Comparison of ENCODE assay signal across 15 cellular contexts in the genomic region with DNA sequence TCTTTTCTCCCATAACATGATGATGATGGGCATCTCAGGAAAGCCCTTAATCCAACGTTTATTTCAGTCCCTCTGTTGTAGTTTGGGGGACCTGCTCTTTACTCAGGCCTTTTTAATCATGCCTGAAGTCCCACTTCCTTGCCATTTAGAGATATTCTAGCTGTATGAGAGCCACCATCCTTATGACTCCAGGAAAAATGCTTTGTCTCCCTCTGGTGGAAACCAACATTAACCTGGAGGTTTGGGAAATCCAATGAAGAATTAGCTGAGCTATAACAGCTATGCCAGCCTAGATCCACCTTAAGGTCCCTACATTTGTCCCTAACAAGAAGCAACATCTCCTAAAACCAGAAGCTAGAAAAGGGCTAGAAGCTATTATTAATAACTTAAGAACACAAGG.
DNase-seq lines count a peak whose midpoint lies in the region; ATAC-seq and TF ChIP-seq lines count a peak whose summit lies in the region.
"Had no signal": no experiment of that assay in that cellular context is flagged by ENCODE, and none has a peak within 500 bp of the region (broad histone marks: within the 10 kb centered on the region; RNA-seq: fewer than 3 reads in every experiment).

No MANE protein-coding gene starts in this region.

- H3K27me3 Mint-ChIP-seq in CD8-positive, alpha-beta memory T cell, result no peaks in the 10 kb centered on the region
- H3K27me3 Mint-ChIP-seq: activated B cell treated with CpG ODN at 0.5 μM for 24 hours; naive thymus-derived CD8-positive, alpha-beta T cell had no signal

- H3K4me1 ChIP-seq in PC-9 (replicated peaks; ENCODE audit: insufficient read depth), result no peaks in the 10 kb centered on the region
- no peaks in the 10 kb centered on the region for H3K4me1 ChIP-seq in testis
- H3K4me1 ChIP-seq in CD8-positive, alpha-beta memory T cell (ENCODE audit: insufficient read depth, low read length), result no peaks in the 10 kb centered on the region

- H3K36me3 Mint-ChIP-seq in CD8-positive, alpha-beta memory T cell, result peaks cover 0 to 1% (median 0%) of the 10 kb centered on the region in 3 donors

- intact Hi-C loops in PC-9 (cut with micrococcal nuclease; ENCODE audit: unreplicated experiment), result no loop called here
- intact Hi-C loops in testis (cut with DNase I; ENCODE audit: low total_unique reads), result no loop called here

- no peak for ATAC-seq in HG03139 (IDR thresholded peaks at IDR 0.05; ENCODE audit: unreplicated experiment)
- ATAC-seq: naive thymus-derived CD8-positive, alpha-beta T cell had no signal

- H3K36me3 ChIP-seq in PC-9 (ENCODE audit: low read depth), result no peaks in the 10 kb centered on the region
- H3K36me3 ChIP-seq in testis (ENCODE audit: low read depth, missing control alignments), result no peaks in the 10 kb centered on the region
- H3K36me3 ChIP-seq in CD8-positive, alpha-beta memory T cell (ENCODE audit: insufficient read depth, low read length), result no peaks in the 10 kb centered on the region

- H3K27ac Mint-ChIP-seq in CD8-positive, alpha-beta memory T cell, result no peak overlapping the region
- H3K27ac Mint-ChIP-seq: activated B cell treated with CpG ODN at 0.5 μM for 24 hours; naive thymus-derived CD8-positive, alpha-beta T cell had no signal

- CTCF ChIA-PET in PC-9 (lab: Charles Lee), result no interaction called here
- CTCF ChIA-PET in CD8-positive, alpha-beta memory T cell (lab: Charles Lee), result no interaction called here

- H3K9me3 Mint-ChIP-seq in CD8-positive, alpha-beta memory T cell, result peaks cover 24 to 47% (median 24%) of the 10 kb centered on the region in 5 donors

- no peak overlapping the region for H3K27ac ChIP-seq in PC-9
- no peak overlapping the region for H3K27ac ChIP-seq in testis
- H3K27ac ChIP-seq in CD8-positive, alpha-beta memory T cell (ENCODE audit: low read depth, low read length), result no peak overlapping the region

- no peaks in the 10 kb centered on the region for H3F3A ChIP-seq in PC-9 (ENCODE audit: insufficient read depth, low read depth)

- H3K9me2 ChIP-seq in PC-9 (ENCODE audit: insufficient read depth), result no peaks in the 10 kb centered on the region

- H4K20me1 ChIP-seq in PC-9 (ENCODE audit: insufficient read depth), result no peaks in the 10 kb centered on the region

- H3K4me3 Mint-ChIP-seq in CD8-positive, alpha-beta memory T cell, result no peak overlapping the region
- H3K4me3 Mint-ChIP-seq: activated B cell treated with CpG ODN at 0.5 μM for 24 hours; naive thymus-derived CD8-positive, alpha-beta T cell had no signal

- H3K79me2 ChIP-seq in PC-9 (ENCODE audit: low read depth), result no peaks in the 10 kb centered on the region

- H3K4me2 ChIP-seq in PC-9, result no peak overlapping the region

- BruUV-seq in PC-9 (replicated peaks; lab: Mats Ljungman, UMichigan), result no TSS peak

- DNase-seq in NCI-H2171 treated with DMSO at 0.1 percent for 48 hours (lab: John Stamatoyannopoulos, UW) (peak; percentile 14), NCI-H2171 (lab: John Stamatoyannopoulos, UW) (no peak), PC-9 (no peak), fibroblast of mammary gland (ENCODE audit: low read depth) (peak; percentile 23), testis (peak; percentile 15)
- no peak for DNase-seq in CD8-positive, alpha-beta memory T cell
- DNase-seq in stimulated activated CD4-positive, alpha-beta T cell treated with anti-CD3 and anti-CD28 coated beads, Interleukin-2, amount 100 ng/mL, for 24 hours, result no peak
- DNase-seq: activated B cell treated with CpG ODN at 0.5 μM for 24 hours; activated effector memory CD4-positive, alpha-beta T cell treated with Interleukin-2 at 50 U/mL for 16 hours; anterior cingulate cortex; naive thymus-derived CD8-positive, alpha-beta T cell; NCI-H1048; NCI-H226; OCI-M1 had no signal

- no peak for TF ChIP-seq POLR2A in testis (IDR thresholded peaks at IDR 0.05)

- 40 to 52% methylated on average over 1 of the region's 1 CpG for WGBS in testis, 2 donors

- H3K9me3 ChIP-seq in PC-9 (ENCODE audit: insufficient read depth, low read depth) (peaks cover 3% of the 10 kb centered on the region), testis (no peaks in the 10 kb centered on the region)
- H3K9me3 ChIP-seq in CD8-positive, alpha-beta memory T cell (ENCODE audit: low read length), result peaks cover 9% of the 10 kb centered on the region

- no peak overlapping the region for H2AFZ ChIP-seq in PC-9

- no peak overlapping the region for H3K4me3 ChIP-seq in PC-9
- H3K4me3 ChIP-seq in fibroblast of mammary gland (ENCODE audit: control insufficient read depth, low read depth, low read length), result no peak overlapping the region
- H3K4me3 ChIP-seq in testis, result no peak overlapping the region
- no peak overlapping the region for H3K4me3 ChIP-seq in CD8-positive, alpha-beta memory T cell (ENCODE audit: low read length)

- TF ChIP-seq CTCF in PC-9 (conservative IDR thresholded peaks at IDR 0.05) (0 out of 2 replicates have a peak, but pooled peaks have one; percentile 25), fibroblast of mammary gland (conservative IDR thresholded peaks at IDR 0.05; ENCODE audit: control insufficient read depth, insufficient read depth, low read depth, low read length) (peak; percentile 15), testis (IDR thresholded peaks at IDR 0.05) (peak in 2 of 3 experiments; percentile 18 to 28)

- POLR2A ChIA-PET in PC-9 (lab: Charles Lee; ENCODE audit: unreplicated experiment), result no interaction called here
- POLR2A ChIA-PET in CD8-positive, alpha-beta memory T cell (lab: Charles Lee), result no interaction called here

- no peaks in the 10 kb centered on the region for H3K4me1 Mint-ChIP-seq in CD8-positive, alpha-beta memory T cell
- H3K4me1 Mint-ChIP-seq: activated B cell treated with CpG ODN at 0.5 μM for 24 hours; naive thymus-derived CD8-positive, alpha-beta T cell had no signal

- no peaks in the 10 kb centered on the region for H3K27me3 ChIP-seq in PC-9 (ENCODE audit: insufficient read depth, low read depth)
- H3K27me3 ChIP-seq in testis, result no peaks in the 10 kb centered on the region
- H3K27me3 ChIP-seq in CD8-positive, alpha-beta memory T cell (ENCODE audit: insufficient read depth, low read length, poor library complexity, severe bottlenecking), result no peaks in the 10 kb centered on the region

Comparison
In these comparisons a context has a peak if more than half of its experiments do, and no peak if none do; other contexts are left out.
1. DNase-seq: peak in NCI-H2171 treated with DMSO at 0.1 percent for 48 hours (single experiment), fibroblast of mammary gland (single experiment) and testis (single experiment); none in NCI-H2171 (single experiment), PC-9 (0 of 2), CD8-positive, alpha-beta memory T cell (0 of 5) and stimulated activated CD4-positive, alpha-beta T cell treated with anti-CD3 and anti-CD28 coated beads, Interleukin-2, amount 100 ng/mL, for 24 hours (0 of 2).
2. Peak in every context shown above with its lines, with median percentiles within 50 percentile points of each other: CTCF ChIP-seq.